In the genomic region with DNA sequence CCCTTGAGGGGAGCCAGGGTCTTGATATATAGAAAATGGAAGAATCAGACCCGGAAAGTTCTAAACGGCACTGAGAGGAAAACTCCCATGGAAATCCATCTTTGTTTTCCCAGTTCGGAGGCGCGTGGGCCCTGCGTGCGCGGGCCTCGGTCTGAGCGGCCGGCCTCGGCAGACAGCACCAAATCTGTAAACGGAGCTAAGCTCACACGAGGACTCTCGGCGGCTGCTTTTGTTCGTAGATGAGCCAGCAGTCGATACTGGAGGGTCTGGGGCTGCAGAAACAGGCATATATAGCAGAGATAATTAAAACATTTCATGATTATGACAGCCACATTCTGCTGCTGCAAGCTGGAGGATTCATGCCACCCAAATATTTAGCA, we compare ENCODE assay signal across 1 cellular context.
TF ChIP-seq lines count a peak whose summit lies in the region.

No MANE protein-coding gene starts in this region.

TF ChIP-seq in HCT116, 20 proteins besides CTCF, POLR2A, EP300 and RAD21:
- TF ChIP-seq SRF (IDR thresholded peaks at IDR 0.05; ENCODE audit: low read depth) (no peak), SP1 (IDR thresholded peaks at IDR 0.05; ENCODE audit: low read depth) (no peak), SIN3A (IDR thresholded peaks at IDR 0.05; ENCODE audit: low read depth) (no peak), POLR2AphosphoS5 (IDR thresholded peaks at IDR 0.05; ENCODE audit: low read depth, low read length) (no peak), CBX3 (IDR thresholded peaks at IDR 0.05; ENCODE audit: low read depth) (no peak), YY1 (IDR thresholded peaks at IDR 0.05; ENCODE audit: extremely low read depth, insufficient replicate concordance, low read depth, low read length) (no peak)
- TF ChIP-seq, protein P1, sequence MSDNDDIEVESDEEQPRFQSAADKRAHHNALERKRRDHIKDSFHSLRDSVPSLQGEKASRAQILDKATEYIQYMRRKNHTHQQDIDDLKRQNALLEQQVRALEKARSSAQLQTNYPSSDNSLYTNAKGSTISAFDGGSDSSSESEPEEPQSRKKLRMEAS (IDR thresholded peaks at IDR 0.05): no peak
